1 cellular context compared by ENCODE assay signal in genomic region chr10:67837519-67838314, GRCh38.
TF ChIP-seq lines count a peak whose summit lies in the region.

Gene DNAJC12, minus strand, starts transcription at chr10:67838188. Its CDS starts 177 bp downstream, at chr10:67838011.

TF ChIP-seq in K562, 482 proteins besides CTCF, POLR2A, EP300 and RAD21 (continued from another document and continues in another):
- TF ChIP-seq, protein P1, sequence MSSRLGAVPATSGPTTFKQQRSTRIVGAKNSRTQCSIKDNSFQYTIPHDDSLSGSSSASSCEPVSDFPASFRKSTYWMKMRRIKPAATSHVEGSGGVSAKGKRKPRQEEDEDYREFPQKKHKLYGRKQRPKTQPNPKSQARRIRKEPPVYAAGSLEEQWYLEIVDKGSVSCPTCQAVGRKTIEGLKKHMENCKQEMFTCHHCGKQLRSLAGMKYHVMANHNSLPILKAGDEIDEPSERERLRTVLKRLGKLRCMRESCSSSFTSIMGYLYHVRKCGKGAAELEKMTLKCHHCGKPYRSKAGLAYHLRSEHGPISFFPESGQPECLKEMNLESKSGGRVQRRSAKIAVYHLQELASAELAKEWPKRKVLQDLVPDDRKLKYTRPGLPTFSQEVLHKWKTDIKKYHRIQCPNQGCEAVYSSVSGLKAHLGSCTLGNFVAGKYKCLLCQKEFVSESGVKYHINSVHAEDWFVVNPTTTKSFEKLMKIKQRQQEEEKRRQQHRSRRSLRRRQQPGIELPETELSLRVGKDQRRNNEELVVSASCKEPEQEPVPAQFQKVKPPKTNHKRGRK (tag; IDR thresholded peaks at IDR 0.05) = no peak
- TF ChIP-seq CCNT2 (IDR thresholded peaks at IDR 0.05; ENCODE audit: borderline replicate concordance, extremely low read depth, insufficient read length, low read depth, low read length) (no peak), ZNF124 (CRISPR knock-in tag; IDR thresholded peaks at IDR 0.05) (no peak), CHD2 (IDR thresholded peaks at IDR 0.05; ENCODE audit: low read depth, low read length) (no peak), SIN3B (IDR thresholded peaks at IDR 0.05; ENCODE audit: low read depth) (no peak), SIX5 (IDR thresholded peaks at IDR 0.05; ENCODE audit: borderline replicate concordance in 1 of 2, insufficient read depth in 1 of 2, low read depth in 1 of 2, low read length in 2 of 2) (peak; percentile 54 to 70; a peak in 3 of 4 replicates), ZNF764 (CRISPR knock-in tag; IDR thresholded peaks at IDR 0.05; ENCODE audit: low read depth) (no peak), NR2C2 (CRISPR knock-in tag; IDR thresholded peaks at IDR 0.05) (no peak), NR2C2 (tag; IDR thresholded peaks at IDR 0.05) (peak; percentile 55; the same call in 1 of the 2 replicates), CEBPZ (IDR thresholded peaks at IDR 0.05; ENCODE audit: borderline replicate concordance, low read depth, low read length) (no peak), MEIS2 (IDR thresholded peaks at IDR 0.05; ENCODE audit: partially characterized antibody) (no peak), ZNF449 (CRISPR knock-in tag; IDR thresholded peaks at IDR 0.05) (no peak), USF2 (CRISPR knock-in tag; IDR thresholded peaks at IDR 0.05) (peak; percentile 85), CBFA2T3 (IDR thresholded peaks at IDR 0.05) (no peak), ZNF12 (CRISPR knock-in tag; IDR thresholded peaks at IDR 0.05) (no peak), GTF2A2 (tag; IDR thresholded peaks at IDR 0.05) (no peak), TAL1 (IDR thresholded peaks at IDR 0.05) (no peak), FOXK1 (CRISPR knock-in tag; IDR thresholded peaks at IDR 0.05; ENCODE audit: borderline replicate concordance) (no peak), CTCFL (IDR thresholded peaks at IDR 0.05; ENCODE audit: borderline replicate concordance, insufficient read depth, low read depth, low read length, poor library complexity, severe bottlenecking) (no peak), ZNF668 (CRISPR knock-in tag; IDR thresholded peaks at IDR 0.05) (no peak), ZNF780A (CRISPR knock-in tag; IDR thresholded peaks at IDR 0.05) (no peak), C11orf30 (IDR thresholded peaks at IDR 0.05; ENCODE audit: low read depth) (no peak), BRF1 (IDR thresholded peaks at IDR 0.05; ENCODE audit: borderline replicate concordance, extremely low read depth, insufficient read length) (no peak), PRPF4 (IDR thresholded peaks at IDR 0.05; ENCODE audit: insufficient read depth, low read depth, low read length, poor library complexity, severe bottlenecking) (no peak), NCOA6 (IDR thresholded peaks at IDR 0.05) (no peak), ZNF316 (IDR thresholded peaks at IDR 0.05) (no peak), KLF16 (IDR thresholded peaks at IDR 0.05) (no peak), ZNF77 (CRISPR knock-in tag; IDR thresholded peaks at IDR 0.05) (no peak), RBFOX2 (IDR thresholded peaks at IDR 0.05; ENCODE audit: low read depth, low read length) (peak; percentile 67), TFAP4 (CRISPR knock-in tag; IDR thresholded peaks at IDR 0.05; ENCODE audit: borderline replicate concordance) (no peak), CTBP1 (IDR thresholded peaks at IDR 0.05; ENCODE audit: borderline replicate concordance) (peak; percentile 48), CBX5 (IDR thresholded peaks at IDR 0.05; ENCODE audit: borderline replicate concordance, low read depth) (no peak)
- TF ChIP-seq, protein P2, sequence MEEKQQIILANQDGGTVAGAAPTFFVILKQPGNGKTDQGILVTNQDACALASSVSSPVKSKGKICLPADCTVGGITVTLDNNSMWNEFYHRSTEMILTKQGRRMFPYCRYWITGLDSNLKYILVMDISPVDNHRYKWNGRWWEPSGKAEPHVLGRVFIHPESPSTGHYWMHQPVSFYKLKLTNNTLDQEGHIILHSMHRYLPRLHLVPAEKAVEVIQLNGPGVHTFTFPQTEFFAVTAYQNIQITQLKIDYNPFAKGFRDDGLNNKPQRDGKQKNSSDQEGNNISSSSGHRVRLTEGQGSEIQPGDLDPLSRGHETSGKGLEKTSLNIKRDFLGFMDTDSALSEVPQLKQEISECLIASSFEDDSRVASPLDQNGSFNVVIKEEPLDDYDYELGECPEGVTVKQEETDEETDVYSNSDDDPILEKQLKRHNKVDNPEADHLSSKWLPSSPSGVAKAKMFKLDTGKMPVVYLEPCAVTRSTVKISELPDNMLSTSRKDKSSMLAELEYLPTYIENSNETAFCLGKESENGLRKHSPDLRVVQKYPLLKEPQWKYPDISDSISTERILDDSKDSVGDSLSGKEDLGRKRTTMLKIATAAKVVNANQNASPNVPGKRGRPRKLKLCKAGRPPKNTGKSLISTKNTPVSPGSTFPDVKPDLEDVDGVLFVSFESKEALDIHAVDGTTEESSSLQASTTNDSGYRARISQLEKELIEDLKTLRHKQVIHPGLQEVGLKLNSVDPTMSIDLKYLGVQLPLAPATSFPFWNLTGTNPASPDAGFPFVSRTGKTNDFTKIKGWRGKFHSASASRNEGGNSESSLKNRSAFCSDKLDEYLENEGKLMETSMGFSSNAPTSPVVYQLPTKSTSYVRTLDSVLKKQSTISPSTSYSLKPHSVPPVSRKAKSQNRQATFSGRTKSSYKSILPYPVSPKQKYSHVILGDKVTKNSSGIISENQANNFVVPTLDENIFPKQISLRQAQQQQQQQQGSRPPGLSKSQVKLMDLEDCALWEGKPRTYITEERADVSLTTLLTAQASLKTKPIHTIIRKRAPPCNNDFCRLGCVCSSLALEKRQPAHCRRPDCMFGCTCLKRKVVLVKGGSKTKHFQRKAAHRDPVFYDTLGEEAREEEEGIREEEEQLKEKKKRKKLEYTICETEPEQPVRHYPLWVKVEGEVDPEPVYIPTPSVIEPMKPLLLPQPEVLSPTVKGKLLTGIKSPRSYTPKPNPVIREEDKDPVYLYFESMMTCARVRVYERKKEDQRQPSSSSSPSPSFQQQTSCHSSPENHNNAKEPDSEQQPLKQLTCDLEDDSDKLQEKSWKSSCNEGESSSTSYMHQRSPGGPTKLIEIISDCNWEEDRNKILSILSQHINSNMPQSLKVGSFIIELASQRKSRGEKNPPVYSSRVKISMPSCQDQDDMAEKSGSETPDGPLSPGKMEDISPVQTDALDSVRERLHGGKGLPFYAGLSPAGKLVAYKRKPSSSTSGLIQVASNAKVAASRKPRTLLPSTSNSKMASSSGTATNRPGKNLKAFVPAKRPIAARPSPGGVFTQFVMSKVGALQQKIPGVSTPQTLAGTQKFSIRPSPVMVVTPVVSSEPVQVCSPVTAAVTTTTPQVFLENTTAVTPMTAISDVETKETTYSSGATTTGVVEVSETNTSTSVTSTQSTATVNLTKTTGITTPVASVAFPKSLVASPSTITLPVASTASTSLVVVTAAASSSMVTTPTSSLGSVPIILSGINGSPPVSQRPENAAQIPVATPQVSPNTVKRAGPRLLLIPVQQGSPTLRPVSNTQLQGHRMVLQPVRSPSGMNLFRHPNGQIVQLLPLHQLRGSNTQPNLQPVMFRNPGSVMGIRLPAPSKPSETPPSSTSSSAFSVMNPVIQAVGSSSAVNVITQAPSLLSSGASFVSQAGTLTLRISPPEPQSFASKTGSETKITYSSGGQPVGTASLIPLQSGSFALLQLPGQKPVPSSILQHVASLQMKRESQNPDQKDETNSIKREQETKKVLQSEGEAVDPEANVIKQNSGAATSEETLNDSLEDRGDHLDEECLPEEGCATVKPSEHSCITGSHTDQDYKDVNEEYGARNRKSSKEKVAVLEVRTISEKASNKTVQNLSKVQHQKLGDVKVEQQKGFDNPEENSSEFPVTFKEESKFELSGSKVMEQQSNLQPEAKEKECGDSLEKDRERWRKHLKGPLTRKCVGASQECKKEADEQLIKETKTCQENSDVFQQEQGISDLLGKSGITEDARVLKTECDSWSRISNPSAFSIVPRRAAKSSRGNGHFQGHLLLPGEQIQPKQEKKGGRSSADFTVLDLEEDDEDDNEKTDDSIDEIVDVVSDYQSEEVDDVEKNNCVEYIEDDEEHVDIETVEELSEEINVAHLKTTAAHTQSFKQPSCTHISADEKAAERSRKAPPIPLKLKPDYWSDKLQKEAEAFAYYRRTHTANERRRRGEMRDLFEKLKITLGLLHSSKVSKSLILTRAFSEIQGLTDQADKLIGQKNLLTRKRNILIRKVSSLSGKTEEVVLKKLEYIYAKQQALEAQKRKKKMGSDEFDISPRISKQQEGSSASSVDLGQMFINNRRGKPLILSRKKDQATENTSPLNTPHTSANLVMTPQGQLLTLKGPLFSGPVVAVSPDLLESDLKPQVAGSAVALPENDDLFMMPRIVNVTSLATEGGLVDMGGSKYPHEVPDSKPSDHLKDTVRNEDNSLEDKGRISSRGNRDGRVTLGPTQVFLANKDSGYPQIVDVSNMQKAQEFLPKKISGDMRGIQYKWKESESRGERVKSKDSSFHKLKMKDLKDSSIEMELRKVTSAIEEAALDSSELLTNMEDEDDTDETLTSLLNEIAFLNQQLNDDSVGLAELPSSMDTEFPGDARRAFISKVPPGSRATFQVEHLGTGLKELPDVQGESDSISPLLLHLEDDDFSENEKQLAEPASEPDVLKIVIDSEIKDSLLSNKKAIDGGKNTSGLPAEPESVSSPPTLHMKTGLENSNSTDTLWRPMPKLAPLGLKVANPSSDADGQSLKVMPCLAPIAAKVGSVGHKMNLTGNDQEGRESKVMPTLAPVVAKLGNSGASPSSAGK (IDR thresholded peaks at IDR 0.05) = peak; percentile 86
- TF ChIP-seq, protein P3, sequence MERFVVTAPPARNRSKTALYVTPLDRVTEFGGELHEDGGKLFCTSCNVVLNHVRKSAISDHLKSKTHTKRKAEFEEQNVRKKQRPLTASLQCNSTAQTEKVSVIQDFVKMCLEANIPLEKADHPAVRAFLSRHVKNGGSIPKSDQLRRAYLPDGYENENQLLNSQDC (CRISPR knock-in tag; IDR thresholded peaks at IDR 0.05) = no peak
- TF ChIP-seq, protein P4, sequence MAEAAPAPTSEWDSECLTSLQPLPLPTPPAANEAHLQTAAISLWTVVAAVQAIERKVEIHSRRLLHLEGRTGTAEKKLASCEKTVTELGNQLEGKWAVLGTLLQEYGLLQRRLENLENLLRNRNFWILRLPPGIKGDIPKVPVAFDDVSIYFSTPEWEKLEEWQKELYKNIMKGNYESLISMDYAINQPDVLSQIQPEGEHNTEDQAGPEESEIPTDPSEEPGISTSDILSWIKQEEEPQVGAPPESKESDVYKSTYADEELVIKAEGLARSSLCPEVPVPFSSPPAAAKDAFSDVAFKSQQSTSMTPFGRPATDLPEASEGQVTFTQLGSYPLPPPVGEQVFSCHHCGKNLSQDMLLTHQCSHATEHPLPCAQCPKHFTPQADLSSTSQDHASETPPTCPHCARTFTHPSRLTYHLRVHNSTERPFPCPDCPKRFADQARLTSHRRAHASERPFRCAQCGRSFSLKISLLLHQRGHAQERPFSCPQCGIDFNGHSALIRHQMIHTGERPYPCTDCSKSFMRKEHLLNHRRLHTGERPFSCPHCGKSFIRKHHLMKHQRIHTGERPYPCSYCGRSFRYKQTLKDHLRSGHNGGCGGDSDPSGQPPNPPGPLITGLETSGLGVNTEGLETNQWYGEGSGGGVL (CRISPR knock-in tag; IDR thresholded peaks at IDR 0.05) = no peak
